ENCODE assay signal across 22 cellular contexts in the genomic region with DNA sequence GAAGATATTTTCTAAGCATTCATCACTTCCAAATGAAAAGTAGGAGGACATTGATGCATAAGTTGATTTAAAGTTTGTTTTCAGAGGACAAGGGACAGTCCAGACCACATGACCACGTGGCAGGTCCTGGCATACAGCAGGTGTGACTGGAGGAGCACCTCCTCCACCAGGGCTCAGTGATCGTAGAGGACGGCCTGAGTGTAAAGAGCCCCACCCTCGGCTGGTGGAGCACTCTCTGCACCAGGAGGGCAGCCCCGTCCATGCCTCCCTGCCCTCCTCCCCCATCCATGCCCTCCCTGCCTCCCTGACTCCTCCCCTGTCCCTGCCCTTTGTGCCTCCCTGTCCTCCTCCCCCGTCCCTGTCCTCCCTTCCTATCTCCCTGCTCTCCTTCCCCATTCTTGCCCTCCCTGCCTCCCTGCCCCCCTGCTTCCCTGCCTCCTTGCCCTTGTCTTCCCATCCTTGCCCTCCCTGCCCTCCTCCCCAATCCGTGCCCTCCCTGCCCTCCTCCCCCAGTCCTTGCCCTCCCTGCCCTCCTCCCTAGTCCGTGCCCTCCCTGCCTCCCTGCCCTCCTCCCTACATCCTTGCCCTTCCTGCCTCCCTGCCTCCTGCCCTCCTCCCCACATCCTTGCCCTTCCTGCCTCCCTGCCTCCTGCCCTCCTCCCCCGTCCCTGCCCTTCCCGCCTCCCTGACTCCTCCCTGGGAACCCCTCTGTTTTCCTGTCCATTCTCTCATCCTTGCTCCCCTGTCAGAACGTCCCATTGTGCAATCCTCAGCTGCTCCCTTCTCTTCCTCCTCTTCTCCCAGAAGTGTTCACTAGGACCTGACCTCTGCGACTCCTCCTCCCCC. TPM values are rescaled to one million over a fixed set of nuclear protein-coding genes. Genes with fewer than 3 reads are reported as not detected.
DNase-seq lines count a peak whose midpoint lies in the region; ATAC-seq, FAIRE-seq and TF ChIP-seq lines count a peak whose summit lies in the region.
"Had no signal": no experiment of that assay in that cellular context is flagged by ENCODE, and none has a peak within 500 bp of the region (broad histone marks: within the 10 kb centered on the region; RNA-seq: fewer than 3 reads in every experiment).

No MANE protein-coding gene starts in this region.

- DNase-seq in activated effector memory CD4-positive, alpha-beta T cell treated with anti-CD3 and anti-CD28 coated beads, Interleukin-2, amount 50 U/mL, for 16 hours: peak; percentile 51
- no peak for DNase-seq in activated effector memory CD4-positive, alpha-beta T cell treated with Interleukin-2 at 50 U/mL for 16 hours
- peak; percentile 6 for DNase-seq in activated CD4-positive, alpha-beta memory T cell treated with anti-CD3 and anti-CD28 coated beads for 36 hours
- no peak for DNase-seq in HepG2 (ENCODE audit: low spot score)
- peak in 1 of 2 donors; percentile 18 for DNase-seq in stimulated activated effector memory CD8-positive, alpha-beta T cell treated with anti-CD3 and anti-CD28 coated beads, Interleukin-12 subunit alpha, Interleukin-12 subunit beta, amount 100 ng/mL, for 72 hours (ENCODE audit: low spot score in 2 of 2)
- DNase-seq in effector memory CD4-positive, alpha-beta T cell: no peak
- DNase-seq in anterior cingulate cortex (lab: John Stamatoyannopoulos, UW): no peak
- DNase-seq: activated CD4-positive, alpha-beta T cell treated with anti-CD3 and anti-CD28 coated beads for 4 hours; activated T-cell treated with anti-CD3 and anti-CD28 coated beads for 4 hours; cerebellar nuclear complex; effector memory CD8-positive, alpha-beta T cell; MM.1S; NCI-H1436 treated with DMSO at 0.1 percent for 48 hours; NCI-H2171 treated with DMSO at 0.1 percent for 48 hours; NCI-H774; SHP77; T-helper 1 cell had no signal

- H3K27ac Mint-ChIP-seq in activated CD4-positive, alpha-beta memory T cell treated with anti-CD3 and anti-CD28 coated beads for 36 hours: no peak overlapping the region
- peak overlapping the region; percentile 68 for H3K27ac Mint-ChIP-seq in stimulated activated effector memory CD8-positive, alpha-beta T cell treated with anti-CD3 and anti-CD28 coated beads, Interleukin-12 subunit alpha, Interleukin-12 subunit beta, amount 100 ng/mL, for 72 hours
- H3K27ac Mint-ChIP-seq: activated naive CD4-positive, alpha-beta T cell treated with anti-CD3 and anti-CD28 coated beads, Interleukin-2, amount 50 U/mL, for 24 hours; effector memory CD8-positive, alpha-beta T cell; neural progenitor cell had no signal

- TF ChIP-seq CTCF in HepG2 (CRISPR knock-in tag; IDR thresholded peaks at IDR 0.05): no peak

- no peaks in the 10 kb centered on the region for H3K4me1 ChIP-seq in HepG2 (ENCODE audit: insufficient read depth, low read length)
- peaks cover 8% of the 10 kb centered on the region for H3K4me1 ChIP-seq in effector memory CD4-positive, alpha-beta T cell (ENCODE audit: control insufficient read depth, insufficient read depth, low read length, poor library complexity, severe bottlenecking)
- H3K4me1 ChIP-seq: HAP-1, neural progenitor cell had no signal

- no peak overlapping the region for H3K9ac ChIP-seq in HepG2 (ENCODE audit: insufficient read depth, low read depth, low read length)
- H3K9ac ChIP-seq: BLaER1 treated with 17β-estradiol and CSF1 and Interleukin-3, amounts not matched to agents 10 nM and 100 nM; neural progenitor cell had no signal

- no peaks in the 10 kb centered on the region for H3K79me2 ChIP-seq in HepG2 (ENCODE audit: insufficient read depth, low read length)

- no peak for ATAC-seq in HepG2
- ATAC-seq in stimulated activated effector memory CD8-positive, alpha-beta T cell treated with anti-CD3 and anti-CD28 coated beads, Interleukin-12 subunit alpha, Interleukin-12 subunit beta, amount 100 ng/mL, for 72 hours: no peak
- ATAC-seq in HG02571 (IDR thresholded peaks at IDR 0.05; ENCODE audit: unreplicated experiment): no peak
- ATAC-seq: effector memory CD8-positive, alpha-beta T cell had no signal

- no peak overlapping the region for H3K4me3 ChIP-seq in HepG2 (replicated peaks in 1 of 3; ENCODE audit: insufficient read depth in 1 of 3, low read depth in 2 of 3, low read length in 3 of 3)
- H3K4me3 ChIP-seq in effector memory CD4-positive, alpha-beta T cell (ENCODE audit: insufficient read depth, low read depth, low read length, poor library complexity, severe bottlenecking): no peak overlapping the region
- H3K4me3 ChIP-seq: BLaER1 treated with 17β-estradiol and CSF1 and Interleukin-3, amounts not matched to agents 10 nM and 100 nM; HAP-1; neural progenitor cell had no signal

- H3K27me3 ChIP-seq in HepG2 (ENCODE audit: control insufficient read depth in 1 of 2, insufficient read depth in 2 of 2, low read length in 2 of 2): no peaks in the 10 kb centered on the region
- H3K27me3 ChIP-seq in effector memory CD4-positive, alpha-beta T cell (replicated peaks; ENCODE audit: control insufficient read depth, insufficient read depth, low read length, poor library complexity, severe bottlenecking): no peaks in the 10 kb centered on the region
- H3K27me3 ChIP-seq: BLaER1 treated with 17β-estradiol and CSF1 and Interleukin-3, amounts not matched to agents 10 nM and 100 nM; neural progenitor cell had no signal

- no peaks in the 10 kb centered on the region for H3K9me3 Mint-ChIP-seq in activated CD4-positive, alpha-beta memory T cell treated with anti-CD3 and anti-CD28 coated beads for 36 hours
- no peaks in the 10 kb centered on the region for H3K9me3 Mint-ChIP-seq in stimulated activated effector memory CD8-positive, alpha-beta T cell treated with anti-CD3 and anti-CD28 coated beads, Interleukin-12 subunit alpha, Interleukin-12 subunit beta, amount 100 ng/mL, for 72 hours
- H3K9me3 Mint-ChIP-seq: activated naive CD4-positive, alpha-beta T cell treated with anti-CD3 and anti-CD28 coated beads, Interleukin-2, amount 50 U/mL, for 24 hours; effector memory CD8-positive, alpha-beta T cell; neural progenitor cell had no signal

- H2AFZ ChIP-seq in HepG2 (ENCODE audit: low read length): no peak overlapping the region
- H2AFZ ChIP-seq: neural progenitor cell had no signal

- no peak overlapping the region for H3K4me3 Mint-ChIP-seq in activated CD4-positive, alpha-beta memory T cell treated with anti-CD3 and anti-CD28 coated beads for 36 hours
- no peak overlapping the region for H3K4me3 Mint-ChIP-seq in stimulated activated effector memory CD8-positive, alpha-beta T cell treated with anti-CD3 and anti-CD28 coated beads, Interleukin-12 subunit alpha, Interleukin-12 subunit beta, amount 100 ng/mL, for 72 hours
- H3K4me3 Mint-ChIP-seq: activated naive CD4-positive, alpha-beta T cell treated with anti-CD3 and anti-CD28 coated beads, Interleukin-2, amount 50 U/mL, for 24 hours; effector memory CD8-positive, alpha-beta T cell had no signal

- peaks cover 15% of the 10 kb centered on the region for H3K4me1 Mint-ChIP-seq in activated CD4-positive, alpha-beta memory T cell treated with anti-CD3 and anti-CD28 coated beads for 36 hours (ENCODE audit: low read depth)
- peaks cover 27% of the 10 kb centered on the region for H3K4me1 Mint-ChIP-seq in stimulated activated effector memory CD8-positive, alpha-beta T cell treated with anti-CD3 and anti-CD28 coated beads, Interleukin-12 subunit alpha, Interleukin-12 subunit beta, amount 100 ng/mL, for 72 hours

- POLR2A ChIA-PET in activated CD4-positive, alpha-beta memory T cell treated with anti-CD3 and anti-CD28 coated beads for 36 hours (lab: Charles Lee): no interaction called here
- POLR2A ChIA-PET in HepG2 (lab: Yijun Ruan, JAX): no interaction called here

- no peak overlapping the region for H3K4me2 ChIP-seq in HepG2 (ENCODE audit: low read depth, low read length)
- H3K4me2 ChIP-seq: BLaER1 treated with 17β-estradiol and CSF1 and Interleukin-3, amounts not matched to agents 10 nM and 100 nM; neural progenitor cell had no signal

- TF ChIP-seq RAD21 in HepG2 (CRISPR knock-in tag; IDR thresholded peaks at IDR 0.05): no peak

- H3K27ac ChIP-seq in HepG2 (ENCODE audit: extremely low read length, insufficient read depth, low read length): no peak overlapping the region
- H3K27ac ChIP-seq in effector memory CD4-positive, alpha-beta T cell (ENCODE audit: insufficient read depth, low read length, poor library complexity, severe bottlenecking): no peak overlapping the region
- H3K27ac ChIP-seq: BLaER1 treated with 17β-estradiol and CSF1 and Interleukin-3, amounts not matched to agents 10 nM and 100 nM; neural progenitor cell had no signal

- intact Hi-C loops in activated CD4-positive, alpha-beta memory T cell treated with anti-CD3 and anti-CD28 coated beads for 36 hours (cut with micrococcal nuclease): loop anchor here (5.0 to 10.0 kb wide), 3 partner anchors 52 to 332 kb away; a partner anchor contains a TSS
- intact Hi-C loops in HepG2 (cut with micrococcal nuclease; ENCODE audit: unreplicated experiment): loop anchor here (10.0 kb wide), 1 partner anchor 135 kb away; no protein-coding TSS in a partner anchor

- CTCF ChIA-PET in activated CD4-positive, alpha-beta memory T cell treated with anti-CD3 and anti-CD28 coated beads for 36 hours (lab: Charles Lee): no interaction called here
- CTCF ChIA-PET in HepG2 (lab: Yijun Ruan, JAX; ENCODE audit: low intra/inter-chr PET ratio, low total read pairs): no interaction called here

- H3K36me3 ChIP-seq in HepG2 (replicated peaks in 1 of 2; ENCODE audit: control insufficient read depth in 1 of 2, insufficient read depth in 2 of 2, low read length in 2 of 2): peaks cover 6 to 10% of the 10 kb centered on the region in 2 experiments; a peak in 3 of 5 replicates
- peaks cover 14% of the 10 kb centered on the region for H3K36me3 ChIP-seq in effector memory CD4-positive, alpha-beta T cell (ENCODE audit: control insufficient read depth, insufficient read depth, low read length)
- H3K36me3 ChIP-seq: HAP-1, neural progenitor cell had no signal

- no peak for FAIRE-seq in HepG2 (lab: Jason Lieb, UNC)

- in situ Hi-C loops in HepG2 (cut with HindIII; ENCODE audit: extremely low pct_ligation_motif_present, low pct_unique_long_range_greater_than_20kb): no loop called here

- H3K27me3 Mint-ChIP-seq in activated CD4-positive, alpha-beta memory T cell treated with anti-CD3 and anti-CD28 coated beads for 36 hours: no peaks in the 10 kb centered on the region
- H3K27me3 Mint-ChIP-seq: activated naive CD4-positive, alpha-beta T cell treated with anti-CD3 and anti-CD28 coated beads, Interleukin-2, amount 50 U/mL, for 24 hours; effector memory CD8-positive, alpha-beta T cell had no signal

- peaks cover 5% of the 10 kb centered on the region for H3K36me3 Mint-ChIP-seq in activated CD4-positive, alpha-beta memory T cell treated with anti-CD3 and anti-CD28 coated beads for 36 hours
- H3K36me3 Mint-ChIP-seq in stimulated activated effector memory CD8-positive, alpha-beta T cell treated with anti-CD3 and anti-CD28 coated beads, Interleukin-12 subunit alpha, Interleukin-12 subunit beta, amount 100 ng/mL, for 72 hours: no peaks in the 10 kb centered on the region

- WGBS in HepG2 (ENCODE audit: low lambda C conversion rate): 80% methylated on average over 12 of the region's 12 CpGs

- no TSS peak for BruUV-seq in HepG2 (replicated peaks; lab: Mats Ljungman, UMichigan)

- no peak for TF ChIP-seq EP300 in HepG2 (IDR thresholded peaks at IDR 0.05; ENCODE audit: low read depth in 2 of 2, low read length in 2 of 2)
- no peak for TF ChIP-seq EP300 in HepG2 (CRISPR knock-in tag; IDR thresholded peaks at IDR 0.05; ENCODE audit: borderline replicate concordance)

- TF ChIP-seq POLR2A in HepG2 (IDR thresholded peaks at IDR 0.05; ENCODE audit: insufficient read depth in 1 of 2, low read depth in 2 of 2, low read length in 2 of 2): no peak

- H4K20me1 ChIP-seq in HepG2 (ENCODE audit: insufficient read depth, low read length): no peaks in the 10 kb centered on the region; the same call in 1 of the 2 replicates

- no peaks in the 10 kb centered on the region for H3K9me3 ChIP-seq in HepG2 (ENCODE audit: low read length)
- no peaks in the 10 kb centered on the region for H3K9me3 ChIP-seq in effector memory CD4-positive, alpha-beta T cell (ENCODE audit: control insufficient read depth, low read length)
- H3K9me3 ChIP-seq: BLaER1 treated with 17β-estradiol and CSF1 and Interleukin-3, amounts not matched to agents 10 nM and 100 nM; HAP-1 had no signal

RNA-seq across cellular contexts. Expression of a gene that starts 47.9 kb away (rescaled TPM):
- 10 to 100 TPM; 18.4 to 19.1 TPM for total RNA-seq in activated CD4-positive, alpha-beta memory T cell treated with anti-CD3 and anti-CD28 coated beads for 36 hours
- total RNA-seq in HepG2 (2016; rRNA removed; fragmentation: Illumina TruSeq; extraction: Trizol): 7.3 and 11.7 TPM in 2 replicates
- total RNA-seq in HepG2 (2016; cell fraction: cytosol; rRNA removed; fragmentation: Illumina TruSeq; extraction: Trizol; ENCODE audit: low read depth): 9.7 and 12.6 TPM in 2 replicates
- 8.8 and 12.4 TPM in 2 replicates for total RNA-seq in HepG2 (2016; cell fraction: insoluble cytoplasmic fraction; rRNA removed; fragmentation: Illumina TruSeq; extraction: Trizol)
- total RNA-seq in HepG2 (2016; cell fraction: membrane; rRNA removed; fragmentation: Illumina TruSeq; extraction: Trizol): 10.6 and 11.9 TPM in 2 replicates
- total RNA-seq in HepG2 (2016; cell fraction: nucleus; rRNA removed; fragmentation: Illumina TruSeq; extraction: Trizol): 23.2 and 30.1 TPM in 2 replicates
- polyA plus RNA-seq in HepG2 (2011; rRNA removed): 18.8 and 20.5 TPM in 2 replicates
- 11.7 and 12.1 TPM in 2 replicates for polyA plus RNA-seq in HepG2 (2011; cell fraction: cytosol; rRNA removed)
- polyA plus RNA-seq in HepG2 (2011; cell fraction: nucleus; rRNA removed): 55.1 and 66.4 TPM in 2 replicates
- polyA plus RNA-seq in HepG2 (2012): 8.0 and 8.9 TPM in 2 replicates
- polyA plus RNA-seq in HepG2 (2016; cell fraction: cytosol; fragmentation: Illumina TruSeq; extraction: Trizol; ENCODE audit: low read depth): 2.6 and 3.4 TPM in 2 replicates
- polyA plus RNA-seq in HepG2 (2016; cell fraction: insoluble cytoplasmic fraction; fragmentation: Illumina TruSeq; extraction: Trizol; ENCODE audit: low read depth): 7.8 and 8.8 TPM in 2 replicates
- 4.9 and 6.3 TPM in 2 replicates for polyA plus RNA-seq in HepG2 (2016; cell fraction: membrane; fragmentation: Illumina TruSeq; extraction: Trizol; ENCODE audit: low read depth)
- 30.4 and 35.4 TPM in 2 replicates for polyA plus RNA-seq in HepG2 (2016; cell fraction: nucleus; fragmentation: Illumina TruSeq; extraction: Trizol; ENCODE audit: insufficient read depth, low read depth)
- 41.3 and 43.1 TPM in 2 replicates for polyA minus RNA-seq in HepG2 (2011; rRNA and poly(A)+ RNA removed; ENCODE audit: low replicate concordance)
- 6.0 and 6.9 TPM in 2 replicates for polyA minus RNA-seq in HepG2 (2011; cell fraction: cytosol; rRNA and poly(A)+ RNA removed)
- polyA minus RNA-seq in HepG2 (2011; cell fraction: nucleus; rRNA and poly(A)+ RNA removed): 52.8 and 56.1 TPM in 2 replicates

RNA-seq across cellular contexts. Expression of a gene that starts 50.3 kb away (rescaled TPM):
- total RNA-seq in activated CD4-positive, alpha-beta memory T cell treated with anti-CD3 and anti-CD28 coated beads for 36 hours: 1 to 10 TPM; 4.1 to 4.2 TPM
- 2.5 and 5.2 TPM in 2 replicates for total RNA-seq in HepG2 (2016; rRNA removed; fragmentation: Illumina TruSeq; extraction: Trizol)
- total RNA-seq in HepG2 (2016; cell fraction: cytosol; rRNA removed; fragmentation: Illumina TruSeq; extraction: Trizol; ENCODE audit: low read depth): 4.5 and 4.9 TPM in 2 replicates
- total RNA-seq in HepG2 (2016; cell fraction: insoluble cytoplasmic fraction; rRNA removed; fragmentation: Illumina TruSeq; extraction: Trizol): 2.9 and 5.6 TPM in 2 replicates
- total RNA-seq in HepG2 (2016; cell fraction: membrane; rRNA removed; fragmentation: Illumina TruSeq; extraction: Trizol): 6.2 and 6.3 TPM in 2 replicates
- 7.1 TPM in 2 replicates for total RNA-seq in HepG2 (2016; cell fraction: nucleus; rRNA removed; fragmentation: Illumina TruSeq; extraction: Trizol)
- polyA plus RNA-seq in HepG2 (2011; rRNA removed): 6.7 and 8.6 TPM in 2 replicates
- 3.4 and 4.1 TPM in 2 replicates for polyA plus RNA-seq in HepG2 (2011; cell fraction: cytosol; rRNA removed)
- 6.6 and 6.7 TPM in 2 replicates for polyA plus RNA-seq in HepG2 (2011; cell fraction: nucleus; rRNA removed)
- 5.4 and 6.8 TPM in 2 replicates for polyA plus RNA-seq in HepG2 (2012)
- 4.9 and 6.2 TPM in 2 replicates for polyA plus RNA-seq in HepG2 (2016; cell fraction: cytosol; fragmentation: Illumina TruSeq; extraction: Trizol; ENCODE audit: low read depth)
- polyA plus RNA-seq in HepG2 (2016; cell fraction: insoluble cytoplasmic fraction; fragmentation: Illumina TruSeq; extraction: Trizol; ENCODE audit: low read depth): 3.9 and 4.1 TPM in 2 replicates
- 5.5 and 7.1 TPM in 2 replicates for polyA plus RNA-seq in HepG2 (2016; cell fraction: membrane; fragmentation: Illumina TruSeq; extraction: Trizol; ENCODE audit: low read depth)
- 11.1 and 15.5 TPM in 2 replicates for polyA plus RNA-seq in HepG2 (2016; cell fraction: nucleus; fragmentation: Illumina TruSeq; extraction: Trizol; ENCODE audit: insufficient read depth, low read depth)
- 2.8 and 4.2 TPM in 2 replicates for polyA minus RNA-seq in HepG2 (2011; rRNA and poly(A)+ RNA removed; ENCODE audit: low replicate concordance)
- 1.7 and 2.2 TPM in 2 replicates for polyA minus RNA-seq in HepG2 (2011; cell fraction: cytosol; rRNA and poly(A)+ RNA removed)
- polyA minus RNA-seq in HepG2 (2011; cell fraction: nucleus; rRNA and poly(A)+ RNA removed): 11.5 and 12.3 TPM in 2 replicates

RNA-seq across cellular contexts. Expression of a gene that starts 58.4 kb away (rescaled TPM):
- 10 to 100 TPM; 55.2 to 56.0 TPM for total RNA-seq in activated CD4-positive, alpha-beta memory T cell treated with anti-CD3 and anti-CD28 coated beads for 36 hours
- 13.0 and 27.6 TPM in 2 replicates for total RNA-seq in HepG2 (2016; rRNA removed; fragmentation: Illumina TruSeq; extraction: Trizol)
- total RNA-seq in HepG2 (2016; cell fraction: cytosol; rRNA removed; fragmentation: Illumina TruSeq; extraction: Trizol; ENCODE audit: low read depth): 21.9 and 24.8 TPM in 2 replicates
- total RNA-seq in HepG2 (2016; cell fraction: insoluble cytoplasmic fraction; rRNA removed; fragmentation: Illumina TruSeq; extraction: Trizol): 12.9 and 23.2 TPM in 2 replicates
- total RNA-seq in HepG2 (2016; cell fraction: membrane; rRNA removed; fragmentation: Illumina TruSeq; extraction: Trizol): 50.1 and 53.8 TPM in 2 replicates
- total RNA-seq in HepG2 (2016; cell fraction: nucleus; rRNA removed; fragmentation: Illumina TruSeq; extraction: Trizol): 17.5 and 21.9 TPM in 2 replicates
- 18.0 and 28.8 TPM in 2 replicates for polyA plus RNA-seq in HepG2 (2011; rRNA removed)
- 20.3 and 26.3 TPM in 2 replicates for polyA plus RNA-seq in HepG2 (2011; cell fraction: cytosol; rRNA removed)
- 94.3 and 114 TPM in 2 replicates for polyA plus RNA-seq in HepG2 (2011; cell fraction: nucleus; rRNA removed)
- polyA plus RNA-seq in HepG2 (2012): 37.2 and 56.3 TPM in 2 replicates
- polyA plus RNA-seq in HepG2 (2016; cell fraction: cytosol; fragmentation: Illumina TruSeq; extraction: Trizol; ENCODE audit: low read depth): 43.4 and 46.1 TPM in 2 replicates
- polyA plus RNA-seq in HepG2 (2016; cell fraction: insoluble cytoplasmic fraction; fragmentation: Illumina TruSeq; extraction: Trizol; ENCODE audit: low read depth): 40.1 and 49.6 TPM in 2 replicates
- polyA plus RNA-seq in HepG2 (2016; cell fraction: membrane; fragmentation: Illumina TruSeq; extraction: Trizol; ENCODE audit: low read depth): 85.0 and 102 TPM in 2 replicates
- polyA plus RNA-seq in HepG2 (2016; cell fraction: nucleus; fragmentation: Illumina TruSeq; extraction: Trizol; ENCODE audit: insufficient read depth, low read depth): 57.9 and 59.3 TPM in 2 replicates
- 15.3 and 64.5 TPM in 2 replicates for polyA minus RNA-seq in HepG2 (2011; rRNA and poly(A)+ RNA removed; ENCODE audit: low replicate concordance)
- polyA minus RNA-seq in HepG2 (2011; cell fraction: cytosol; rRNA and poly(A)+ RNA removed): 55.0 and 57.6 TPM in 2 replicates
- 18.6 and 21.0 TPM in 2 replicates for polyA minus RNA-seq in HepG2 (2011; cell fraction: nucleus; rRNA and poly(A)+ RNA removed)

Comparison
In these comparisons a context has a peak if more than half of its experiments do, and no peak if none do; other contexts are left out.
1. DNase-seq: peak in activated effector memory CD4-positive, alpha-beta T cell treated with anti-CD3 and anti-CD28 coated beads, Interleukin-2, amount 50 U/mL, for 16 hours (single experiment) and activated CD4-positive, alpha-beta memory T cell treated with anti-CD3 and anti-CD28 coated beads for 36 hours (single experiment); none in activated effector memory CD4-positive, alpha-beta T cell treated with Interleukin-2 at 50 U/mL for 16 hours (single experiment), HepG2 (single experiment), effector memory CD4-positive, alpha-beta T cell (0 of 3) and anterior cingulate cortex (0 of 58).